ENCODE assay signal across 8 cellular contexts in the genomic region with DNA sequence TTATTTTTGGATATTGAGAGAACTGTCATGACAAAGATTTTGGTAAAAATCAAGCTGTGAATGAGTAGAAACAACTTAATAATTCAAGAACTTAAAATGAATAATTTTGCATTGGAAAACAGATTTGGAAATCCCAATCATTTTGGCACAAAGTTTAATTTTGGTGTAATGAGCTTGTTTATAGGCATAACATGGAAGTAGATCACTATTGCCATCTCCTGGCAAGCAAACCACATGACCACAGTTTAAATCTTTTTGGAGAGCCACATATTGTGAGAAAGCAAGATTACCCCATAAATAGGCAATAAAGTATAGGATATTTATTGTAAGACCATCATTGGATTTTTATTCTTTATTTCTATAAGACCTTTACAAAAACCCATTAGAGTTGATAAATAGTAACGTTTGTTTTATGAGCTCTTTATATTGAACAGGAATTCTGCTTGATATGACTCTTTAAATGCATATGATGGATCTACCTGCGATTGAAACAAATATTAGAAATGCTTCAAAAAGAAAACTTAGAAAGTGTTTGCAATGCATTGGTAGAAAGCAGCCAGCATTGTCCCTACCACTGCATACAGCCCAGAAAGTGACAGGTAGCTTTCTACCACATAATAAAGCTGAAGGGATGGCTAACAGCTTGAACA.
A peak's percentile ranks its signal among the peaks of the same experiment; 100 is the strongest.
DNase-seq lines count a peak whose midpoint lies in the region; ATAC-seq and TF ChIP-seq lines count a peak whose summit lies in the region.

No MANE protein-coding gene starts in this region.

- H3K27ac ChIP-seq in right atrium auricular region = no peak overlapping the region
- H3K27ac ChIP-seq in MM.1S (ENCODE audit: low read length) = no peak overlapping the region
- H3K27ac ChIP-seq in thoracic aorta = no peak overlapping the region

- H3K27me3 ChIP-seq in right atrium auricular region (no peaks in the 10 kb centered on the region), MM.1S (replicated peaks; ENCODE audit: insufficient read depth, low read length) (no peaks in the 10 kb centered on the region), thoracic aorta (replicated peaks; ENCODE audit: insufficient read depth) (no peaks in the 10 kb centered on the region)

- no peak for ATAC-seq in left ventricle myocardium superior
- ATAC-seq in thoracic aorta (ENCODE audit: insufficient number of reproducible peaks, low FRiP score, low read depth) = no peak
- ATAC-seq in HG02840 (IDR thresholded peaks at IDR 0.05; ENCODE audit: low FRiP score, unreplicated experiment) = no peak
- no peak for ATAC-seq in HG02981 (IDR thresholded peaks at IDR 0.05; ENCODE audit: unreplicated experiment)

- peak; percentile 34 to 69 for TF ChIP-seq CTCF in right atrium auricular region (IDR thresholded peaks at IDR 0.05)
- peak; percentile 78 for TF ChIP-seq CTCF in MM.1S (IDR thresholded peaks at IDR 0.05; ENCODE audit: low read length)
- peak; percentile 51 for TF ChIP-seq CTCF in thoracic aorta (IDR thresholded peaks at IDR 0.05)

- H3K4me3 ChIP-seq in right atrium auricular region (no peak overlapping the region), MM.1S (ENCODE audit: low read length) (no peak overlapping the region), thoracic aorta (no peak overlapping the region)

- H3K9me3 ChIP-seq in right atrium auricular region = no peaks in the 10 kb centered on the region
- H3K9me3 ChIP-seq in MM.1S (replicated peaks; ENCODE audit: insufficient read depth, low read length) = no peaks in the 10 kb centered on the region
- H3K9me3 ChIP-seq in thoracic aorta = no peaks in the 10 kb centered on the region

- H3K36me3 ChIP-seq in right atrium auricular region = no peaks in the 10 kb centered on the region
- no peaks in the 10 kb centered on the region for H3K36me3 ChIP-seq in MM.1S (replicated peaks; ENCODE audit: insufficient read depth, low read length)
- H3K36me3 ChIP-seq in thoracic aorta = no peaks in the 10 kb centered on the region

- H3K9ac ChIP-seq in MM.1S (ENCODE audit: low read length) = no peak overlapping the region

- H3K4me1 ChIP-seq in right atrium auricular region = no peaks in the 10 kb centered on the region
- H3K4me1 ChIP-seq in MM.1S (ENCODE audit: low read length) = no peaks in the 10 kb centered on the region
- peaks cover 0 to 4% of the 10 kb centered on the region in 2 donors for H3K4me1 ChIP-seq in thoracic aorta (ENCODE audit: control insufficient read depth in 1 of 2, low read depth in 2 of 2)

- no peak overlapping the region for H2AFZ ChIP-seq in MM.1S (ENCODE audit: low read length)

- no peak overlapping the region for H3K4me2 ChIP-seq in MM.1S (ENCODE audit: low read depth, low read length)

- DNase-seq in right atrium auricular region (ENCODE audit: low spot score) (no peak), left ventricle myocardium superior (no peak), MM.1S (peak; percentile 59), SKM-1 (lab: John Stamatoyannopoulos, UW; ENCODE audit: unreplicated experiment) (peak; percentile 8), germinal center (ENCODE audit: low spot score) (peak; percentile 5), thoracic aorta (ENCODE audit: low spot score) (no peak)

- intact Hi-C loops in left ventricle myocardium superior (cut with micrococcal nuclease) = no loop called here

- H3F3A ChIP-seq in MM.1S (ENCODE audit: insufficient read depth, low read length) = no peaks in the 10 kb centered on the region

- no peaks in the 10 kb centered on the region for H4K20me1 ChIP-seq in MM.1S (ENCODE audit: insufficient read depth, low read length)

- no peaks in the 10 kb centered on the region for H3K79me2 ChIP-seq in MM.1S (ENCODE audit: low read length)

- H3K9me2 ChIP-seq in MM.1S (replicated peaks; ENCODE audit: insufficient read depth, low read length) = no peaks in the 10 kb centered on the region

Comparison
In these comparisons a context has a peak if more than half of its experiments do, and no peak if none do; other contexts are left out.
1. DNase-seq: peak in MM.1S (single experiment), SKM-1 (single experiment) and germinal center (single experiment); none in right atrium auricular region (single experiment), left ventricle myocardium superior (single experiment) and thoracic aorta (single experiment).
2. Peak in every context shown above with its lines, with median percentiles within 50 percentile points of each other: CTCF ChIP-seq.